In genomic region chr11:1628506-1629325, GRCh38 we compare ENCODE assay signal across 8 cellular contexts. TPM values are rescaled to one million over a fixed set of nuclear protein-coding genes. Genes with fewer than 3 reads are reported as not detected.
DNase-seq lines count a peak whose midpoint lies in the region; ATAC-seq and FAIRE-seq lines count a peak whose summit lies in the region.

No MANE protein-coding gene starts in this region.

- peak; percentile 78 for FAIRE-seq in GM18507 (lab: Jason Lieb, UNC)
- FAIRE-seq in frontal cortex (lab: Jason Lieb, UNC) = no peak
- no peak for FAIRE-seq in urothelium cell line (lab: Jason Lieb, UNC)

- no peak for ATAC-seq in GM19395 (IDR thresholded peaks at IDR 0.05; ENCODE audit: unreplicated experiment)

- DNase-seq in 8988T (peak; percentile 95), GM18507 (ENCODE audit: extremely low spot score, insufficient read length, low read depth) (peak; percentile 53), RKO (ENCODE audit: low spot score) (peak; percentile 30), frontal cortex (ENCODE audit: low spot score in 2 of 2) (peak; percentile 71 to 82), posterior vena cava (ENCODE audit: low spot score) (peak; percentile 83), urothelium cell line (ENCODE audit: low spot score) (peak; percentile 64)
- peak; percentile 47 for DNase-seq in activated effector memory CD4-positive, alpha-beta T cell treated with Interleukin-2 at 50 U/mL for 16 hours

- intact Hi-C loops in posterior vena cava (cut with DNase I) = loop anchor here in 1 of 2 donors (5.0 kb wide), 1 partner anchor 1729 kb away; no protein-coding TSS in a partner anchor

RNA-seq across cellular contexts. Expression of gene KRTAP5-5, which starts 0.9 kb away (rescaled TPM):
- total RNA-seq in frontal cortex (not detected), posterior vena cava (not detected)

RNA-seq across cellular contexts. Expression of gene KRTAP5-4, which starts 6.8 kb away (rescaled TPM):
- not detected for total RNA-seq in frontal cortex
- total RNA-seq in posterior vena cava = not detected

RNA-seq across cellular contexts. Expression of gene KRTAP5-3, which starts 20.5 kb away (rescaled TPM):
- total RNA-seq in frontal cortex (not detected), posterior vena cava (not detected)

RNA-seq across cellular contexts. Expression of gene KRTAP5-2, which starts 30.6 kb away (rescaled TPM):
- total RNA-seq in frontal cortex (not detected), posterior vena cava (not detected)

RNA-seq across cellular contexts. Expression of gene KRTAP5-1, which starts 43.6 kb away (rescaled TPM):
- not detected for total RNA-seq in frontal cortex
- total RNA-seq in posterior vena cava = not detected

Comparison
In these comparisons a context has a peak if more than half of its experiments do, and no peak if none do; other contexts are left out.
1. DNase-seq: peak in every context shown above with its lines; median percentile 95 in 8988T; 83 in posterior vena cava; 76 in frontal cortex; 64 in urothelium cell line; 53 in GM18507; 47 in activated effector memory CD4-positive, alpha-beta T cell treated with Interleukin-2 at 50 U/mL for 16 hours; 30 in RKO.